In genomic region chr5:1182633-1183423, GRCh38 we compare ENCODE assay signal across 1 cellular context.
TF ChIP-seq lines count a peak whose summit lies in the region.

No MANE protein-coding gene starts in this region.

TF ChIP-seq in HepG2, 621 proteins besides CTCF, POLR2A, EP300 and RAD21 (continued from another document and continues in another):
- TF ChIP-seq ZNF792 (CRISPR knock-in tag; IDR thresholded peaks at IDR 0.05) = peak; percentile 34; the same call in 1 of the 2 replicates
- TF ChIP-seq SIX1 (CRISPR knock-in tag; IDR thresholded peaks at IDR 0.05; ENCODE audit: borderline replicate concordance) = no peak
- no peak for TF ChIP-seq ATF6 (CRISPR knock-in tag; conservative IDR thresholded peaks at IDR 0.05)
- TF ChIP-seq ZNF562 (CRISPR knock-in tag; IDR thresholded peaks at IDR 0.05; ENCODE audit: borderline replicate concordance) = no peak
- TF ChIP-seq ZNF713 (CRISPR knock-in tag; IDR thresholded peaks at IDR 0.05) = no peak
- no peak for TF ChIP-seq ZNF549 (CRISPR knock-in tag; IDR thresholded peaks at IDR 0.05)
- TF ChIP-seq ZNF7 (CRISPR knock-in tag; IDR thresholded peaks at IDR 0.05) = no peak
- TF ChIP-seq EHMT2 (IDR thresholded peaks at IDR 0.05; ENCODE audit: borderline replicate concordance, low read depth, low read length) = no peak
- no peak for TF ChIP-seq GABPA (IDR thresholded peaks at IDR 0.05; ENCODE audit: low read depth, low read length)
- no peak for TF ChIP-seq GABPA (CRISPR knock-in tag; IDR thresholded peaks at IDR 0.05; ENCODE audit: low read depth)
- TF ChIP-seq ZNF879 (CRISPR knock-in tag; IDR thresholded peaks at IDR 0.05) = peak; percentile 76; the same call in 1 of the 2 replicates
- TF ChIP-seq MEF2D (CRISPR knock-in tag; IDR thresholded peaks at IDR 0.05) = peak; percentile 81
- TF ChIP-seq NONO (IDR thresholded peaks at IDR 0.05) = no peak
- TF ChIP-seq NONO (CRISPR knock-in tag; conservative IDR thresholded peaks at IDR 0.05) = peak; percentile 63; the same call in 1 of the 2 replicates
- no peak for TF ChIP-seq ZFAT (CRISPR knock-in tag; conservative IDR thresholded peaks at IDR 0.05)
- peak; percentile 31 for TF ChIP-seq ZNF883 (CRISPR knock-in tag; IDR thresholded peaks at IDR 0.05; ENCODE audit: not compliant biosample characterization)
- TF ChIP-seq HNF4A (CRISPR knock-in tag; IDR thresholded peaks at IDR 0.05) = peak; percentile 84
- TF ChIP-seq MBD4 (IDR thresholded peaks at IDR 0.05; ENCODE audit: borderline replicate concordance, low read length) = no peak
- no peak; the same call in 1 of the 2 replicates for TF ChIP-seq WIZ (CRISPR knock-in tag; IDR thresholded peaks at IDR 0.05)
- peak; percentile 83 for TF ChIP-seq PHF21A (CRISPR knock-in tag; IDR thresholded peaks at IDR 0.05)
- peak; percentile 19; the same call in 1 of the 2 replicates for TF ChIP-seq ZNF552 (CRISPR knock-in tag; IDR thresholded peaks at IDR 0.05; ENCODE audit: borderline replicate concordance)
- TF ChIP-seq ZNF572 (CRISPR knock-in tag; IDR thresholded peaks at IDR 0.05) = 0 out of 2 replicates have a peak, but pooled peaks have one; percentile 49
- no peak for TF ChIP-seq NFKB2 (CRISPR knock-in tag; IDR thresholded peaks at IDR 0.05; ENCODE audit: borderline replicate concordance)
- no peak for TF ChIP-seq USF2 (IDR thresholded peaks at IDR 0.05; ENCODE audit: low read depth, low read length)
- TF ChIP-seq USF2 (CRISPR knock-in tag; IDR thresholded peaks at IDR 0.05; ENCODE audit: borderline replicate concordance) = no peak; the same call in 1 of the 2 replicates
- no peak for TF ChIP-seq ZFP41 (CRISPR knock-in tag; IDR thresholded peaks at IDR 0.05; ENCODE audit: borderline replicate concordance)
- no peak for TF ChIP-seq ZNF576 (CRISPR knock-in tag; IDR thresholded peaks at IDR 0.05)
- TF ChIP-seq ZNF75D (CRISPR knock-in tag; IDR thresholded peaks at IDR 0.05; ENCODE audit: borderline replicate concordance) = no peak
- TF ChIP-seq KLF12 (CRISPR knock-in tag; IDR thresholded peaks at IDR 0.05; ENCODE audit: borderline replicate concordance) = no peak; the same call in 1 of the 2 replicates
- TF ChIP-seq JUNB (CRISPR knock-in tag; IDR thresholded peaks at IDR 0.05; ENCODE audit: borderline replicate concordance) = no peak
- no peak; the same call in 1 of the 2 replicates for TF ChIP-seq GTF2F1 (IDR thresholded peaks at IDR 0.05; ENCODE audit: low read length)
- TF ChIP-seq CENPX (CRISPR knock-in tag; IDR thresholded peaks at IDR 0.05) = no peak
- TF ChIP-seq SMAD1 (CRISPR knock-in tag; IDR thresholded peaks at IDR 0.05; ENCODE audit: borderline replicate concordance, low read depth) = no peak
- TF ChIP-seq PLSCR1 (CRISPR knock-in tag; IDR thresholded peaks at IDR 0.05; ENCODE audit: borderline replicate concordance) = no peak
- TF ChIP-seq TBL1XR1 (IDR thresholded peaks at IDR 0.05; ENCODE audit: borderline replicate concordance, low read length, partially characterized antibody) = no peak
- peak; percentile 65 for TF ChIP-seq ASH2L (IDR thresholded peaks at IDR 0.05; ENCODE audit: insufficient read length, low read depth, low read length)
- peak; percentile 67; the same call in 1 of the 2 replicates for TF ChIP-seq SALL1 (CRISPR knock-in tag; IDR thresholded peaks at IDR 0.05)
- no peak for TF ChIP-seq RBM39 (IDR thresholded peaks at IDR 0.05; ENCODE audit: low read depth, low read length, poor library complexity, severe bottlenecking)
- TF ChIP-seq ZNF841 (CRISPR knock-in tag; IDR thresholded peaks at IDR 0.05; ENCODE audit: borderline replicate concordance) = no peak
- TF ChIP-seq TBX2 (CRISPR knock-in tag; IDR thresholded peaks at IDR 0.05; ENCODE audit: borderline replicate concordance) = peak; percentile 75
- TF ChIP-seq SYNCRIP (IDR thresholded peaks at IDR 0.05; ENCODE audit: insufficient read depth, low read depth, low read length) = no peak
- TF ChIP-seq ZNF574 (CRISPR knock-in tag; IDR thresholded peaks at IDR 0.05) = peak; percentile 27; the same call in 1 of the 2 replicates
- TF ChIP-seq CBFB (CRISPR knock-in tag; IDR thresholded peaks at IDR 0.05) = peak; percentile 32; the same call in 1 of the 2 replicates
- TF ChIP-seq DPF2 (CRISPR knock-in tag; IDR thresholded peaks at IDR 0.05; ENCODE audit: borderline replicate concordance, low read depth) = peak; percentile 21; the same call in 1 of the 2 replicates
- TF ChIP-seq ZBTB7A (CRISPR knock-in tag; IDR thresholded peaks at IDR 0.05) = 0 out of 2 replicates have a peak, but pooled peaks have one; percentile 27
- no peak for TF ChIP-seq JDP2 (CRISPR knock-in tag; IDR thresholded peaks at IDR 0.05; ENCODE audit: borderline replicate concordance)
- TF ChIP-seq POGZ (CRISPR knock-in tag; IDR thresholded peaks at IDR 0.05) = 0 out of 2 replicates have a peak, but pooled peaks have one; percentile 10
- TF ChIP-seq KDM4B (CRISPR knock-in tag; IDR thresholded peaks at IDR 0.05) = no peak
- TF ChIP-seq DMTF1 (CRISPR knock-in tag; IDR thresholded peaks at IDR 0.05) = no peak
- 0 out of 2 replicates have a peak, but pooled peaks have one; percentile 22 for TF ChIP-seq RFXAP (CRISPR knock-in tag; IDR thresholded peaks at IDR 0.05; ENCODE audit: borderline replicate concordance)
- TF ChIP-seq MIER3 (CRISPR knock-in tag; IDR thresholded peaks at IDR 0.05; ENCODE audit: borderline replicate concordance) = no peak
- no peak for TF ChIP-seq ZNF383 (CRISPR knock-in tag; IDR thresholded peaks at IDR 0.05; ENCODE audit: borderline replicate concordance)
- TF ChIP-seq REXO4 (CRISPR knock-in tag; IDR thresholded peaks at IDR 0.05; ENCODE audit: borderline replicate concordance) = no peak
- no peak for TF ChIP-seq SMYD3 (CRISPR knock-in tag; IDR thresholded peaks at IDR 0.05)
- no peak for TF ChIP-seq KLF13 (CRISPR knock-in tag; IDR thresholded peaks at IDR 0.05)
- TF ChIP-seq ZFP36 (IDR thresholded peaks at IDR 0.05; ENCODE audit: borderline replicate concordance, low read depth, low read length, partially characterized antibody) = no peak
- TF ChIP-seq HOXA9 (CRISPR knock-in tag; IDR thresholded peaks at IDR 0.05; ENCODE audit: borderline replicate concordance) = no peak; the same call in 1 of the 2 replicates
- no peak for TF ChIP-seq KDM3A (CRISPR knock-in tag; IDR thresholded peaks at IDR 0.05; ENCODE audit: low read depth)
- TF ChIP-seq ZNF256 (CRISPR knock-in tag; conservative IDR thresholded peaks at IDR 0.05) = no peak
- TF ChIP-seq ZNF556 (CRISPR knock-in tag; IDR thresholded peaks at IDR 0.05; ENCODE audit: borderline replicate concordance) = no peak
- no peak for TF ChIP-seq GLMP (CRISPR knock-in tag; IDR thresholded peaks at IDR 0.05; ENCODE audit: borderline replicate concordance)
- peak; percentile 87 for TF ChIP-seq ZNF441 (CRISPR knock-in tag; IDR thresholded peaks at IDR 0.05; ENCODE audit: borderline replicate concordance)
- TF ChIP-seq ZNF674 (CRISPR knock-in tag; IDR thresholded peaks at IDR 0.05; ENCODE audit: low read depth) = no peak
- no peak for TF ChIP-seq ZNF362 (CRISPR knock-in tag; IDR thresholded peaks at IDR 0.05; ENCODE audit: borderline replicate concordance)
- peak; percentile 52; the same call in 1 of the 2 replicates for TF ChIP-seq ZNF317 (CRISPR knock-in tag; IDR thresholded peaks at IDR 0.05)
- TF ChIP-seq ZSCAN29 (CRISPR knock-in tag; conservative IDR thresholded peaks at IDR 0.05) = peak; percentile 86
- no peak for TF ChIP-seq ZNF264 (CRISPR knock-in tag; IDR thresholded peaks at IDR 0.05)
- TF ChIP-seq ZNF44 (CRISPR knock-in tag; IDR thresholded peaks at IDR 0.05) = no peak
- TF ChIP-seq DR1 (CRISPR knock-in tag; IDR thresholded peaks at IDR 0.05) = 0 out of 2 replicates have a peak, but pooled peaks have one; percentile 39
